Comparison of ENCODE assay signal across 8 cellular contexts in genomic region chr2:11829947-11830707, GRCh38.
A peak's percentile ranks its signal among the peaks of the same experiment; 100 is the strongest.
DNase-seq lines count a peak whose midpoint lies in the region; ATAC-seq and TF ChIP-seq lines count a peak whose summit lies in the region.

No MANE protein-coding gene starts in this region.

- ATAC-seq in HG02759 (IDR thresholded peaks at IDR 0.05; ENCODE audit: unreplicated experiment), result peak; percentile 76

- peak overlapping the region; percentile 49 for H2AFZ ChIP-seq in mammary epithelial cell (ENCODE audit: low read depth, low read length)

- H3K27me3 ChIP-seq in mammary epithelial cell (ENCODE audit: insufficient read depth, low read length), result no peaks in the 10 kb centered on the region

- TF ChIP-seq CTCF in mammary epithelial cell (conservative IDR thresholded peaks at IDR 0.05 in 1 of 2, IDR thresholded peaks at IDR 0.05 in 1 of 2; ENCODE audit: extremely low read depth in 1 of 2, insufficient read depth in 1 of 2, low read depth in 1 of 2, low read length in 2 of 2), result peak; percentile 32 to 71

- under 1% methylated on average over 17 of the region's 17 CpGs for WGBS in mammary epithelial cell (ENCODE audit: low coverage, missing lambda C conversion rate)

- no peaks in the 10 kb centered on the region for H3K9me3 ChIP-seq in mammary epithelial cell (replicated peaks; ENCODE audit: insufficient read depth, low read length)

- DNase-seq in NCI-H82 (lab: John Stamatoyannopoulos, UW) (peak; percentile 53), NCI-H82 treated with DMSO at 0.1 percent for 48 hours (lab: John Stamatoyannopoulos, UW; ENCODE audit: unreplicated experiment) (no peak), NCI-H1105 treated with DMSO at 0.1 percent for 48 hours (lab: John Stamatoyannopoulos, UW) (peak; percentile 68), T1000 (lab: John Stamatoyannopoulos, UW) (peak; percentile 78), mammary epithelial cell (peak; percentile 98), iris pigment epithelial cell (ENCODE audit: low read depth) (peak; percentile 99), smooth muscle cell of the brain vasculature (ENCODE audit: low read depth, low spot score) (peak; percentile 85)

- BruUV-seq in mammary epithelial cell (replicated peaks; lab: Mats Ljungman, UMichigan), result no TSS peak

- in situ Hi-C loops in mammary epithelial cell (cut with MboI; ENCODE audit: low sequenced_read_pairs in 2 of 2), result loop anchor here (10.0 kb wide), 2 partner anchors 885 to 1175 kb away; partner anchors contain the start of gene TRIB2 (in 2 of the 2)

- peaks cover 37% of the 10 kb centered on the region for H3K4me1 ChIP-seq in mammary epithelial cell (ENCODE audit: insufficient read depth, low read length)

- peak overlapping the region; percentile 36 for H3K9ac ChIP-seq in mammary epithelial cell (ENCODE audit: insufficient read depth, low read length)

- H4K20me1 ChIP-seq in mammary epithelial cell (ENCODE audit: insufficient read depth, low read length), result no peaks in the 10 kb centered on the region

- dilution Hi-C loops in mammary epithelial cell (cut with HindIII; ENCODE audit: low sequenced_read_pairs), result no loop called here

- H3K36me3 ChIP-seq in mammary epithelial cell (ENCODE audit: insufficient read depth, low read length), result peaks cover 20% of the 10 kb centered on the region

- H3K79me2 ChIP-seq in mammary epithelial cell (ENCODE audit: insufficient read depth, low read length), result no peaks in the 10 kb centered on the region

- H3K4me2 ChIP-seq in mammary epithelial cell (ENCODE audit: insufficient read depth, low read depth, low read length), result peak overlapping the region; percentile 78

- peak overlapping the region; percentile 26 to 39 (median 35) for H3K4me3 ChIP-seq in mammary epithelial cell (replicated peaks in 1 of 3; ENCODE audit: insufficient read depth in 1 of 3, low read depth in 2 of 3, low read length in 3 of 3)

- H3K27ac ChIP-seq in mammary epithelial cell (ENCODE audit: insufficient read depth, low read depth, low read length), result peak overlapping the region; percentile 83

- CTCF ChIA-PET in mammary epithelial cell (lab: Charles Lee; ENCODE audit: low non-redundant PET), result interaction anchor here (0.6 to 1.0 kb wide), 3 partner anchors 122 to 1102 kb away, joined by 3 to 8 read pairs (median 6); partner anchors contain the start of gene TRIB2

- intact Hi-C loops in mammary epithelial cell (cut with micrococcal nuclease), result loop anchor here (1.0 to 5.0 kb wide), 8 partner anchors 33 to 1177 kb away; no protein-coding TSS in a partner anchor
